ENCODE assay signal across 32 cellular contexts in genomic region chr1:229907884-229908633, GRCh38.
DNase-seq lines count a peak whose midpoint lies in the region; ATAC-seq and TF ChIP-seq lines count a peak whose summit lies in the region.
"Had no signal": no experiment of that assay in that cellular context is flagged by ENCODE, and none has a peak within 500 bp of the region (broad histone marks: within the 10 kb centered on the region; RNA-seq: fewer than 3 reads in every experiment).

No MANE protein-coding gene starts in this region.

- ATAC-seq in left colon (peak; percentile 40), HG03108 (IDR thresholded peaks at IDR 0.05; ENCODE audit: unreplicated experiment) (no peak), mucosa of descending colon (no peak)
- ATAC-seq: activated CD4-positive, CD25-positive, alpha-beta regulatory T cell treated with anti-CD3 and anti-CD28 coated beads, Interleukin-2, amount 50 U/mL, for 24 hours; activated naive CD8-positive, alpha-beta T cell treated with anti-CD3 and anti-CD28 coated beads, Interleukin-2, amount 50 U/mL, for 24 hours; left cardiac atrium; right cardiac atrium; stimulated activated naive CD8-positive, alpha-beta T cell treated with anti-CD3 and anti-CD28 coated beads, Interleukin-15, Interleukin-2, amounts not matched to agents 100 U/mL and 50 U/mL, for 24 hours; upper lobe of right lung had no signal

- no peak for TF ChIP-seq CTCF in mucosa of descending colon (IDR thresholded peaks at IDR 0.05)

- peak; percentile 26 to 66 (median 60) for DNase-seq in NCI-H1417 (lab: John Stamatoyannopoulos, UW)
- DNase-seq in NCI-H1417 treated with DMSO at 0.1 percent for 48 hours (lab: John Stamatoyannopoulos, UW), result no peak
- peak; percentile 79 for DNase-seq in DMS153 treated with DMSO at 0.1 percent for 48 hours (lab: John Stamatoyannopoulos, UW; ENCODE audit: unreplicated experiment)
- peak; percentile 70 for DNase-seq in NCI-H345 (lab: John Stamatoyannopoulos, UW)
- DNase-seq in left colon, result no peak
- DNase-seq in mucosa of descending colon, result no peak
- no peak for DNase-seq in mesenteric fat pad (ENCODE audit: low spot score)
- DNase-seq: 8988T; activated CD4-positive, alpha-beta memory T cell treated with anti-CD3 and anti-CD28 coated beads, Interleukin-2, amount 10 ng/mL, durations not matched to agents 7 days and 5 days; activated CD8-positive, alpha-beta memory T cell treated with anti-CD3 and anti-CD28 coated beads, Interleukin-2, amount 50 U/mL, for 4 hours; activated naive CD4-positive, alpha-beta T cell; activated naive CD8-positive, alpha-beta T cell treated with anti-CD3 and anti-CD28 coated beads, Interleukin-2, amount 50 U/mL, for 24 hours; Caco-2; caudate nucleus; effector memory CD4-positive, alpha-beta T cell; GOT3; immature natural killer cell; KBM-7; left cardiac atrium; NCI-H1105 treated with DMSO at 0.1 percent for 48 hours; NCI-H226; PC-9; posterior cingulate gyrus; right cardiac atrium; stimulated activated CD4-positive, alpha-beta T cell treated with anti-CD3 and anti-CD28 coated beads, Interleukin-2, amount 100 ng/mL, for 24 hours; stimulated activated naive CD8-positive, alpha-beta T cell treated with anti-CD3 and anti-CD28 coated beads, Interleukin-15, Interleukin-2, amounts not matched to agents 100 U/mL and 50 U/mL, for 24 hours; T-helper 1 cell; upper lobe of right lung had no signal

- no peak overlapping the region for H3K4me3 ChIP-seq in mucosa of descending colon
- H3K4me3 ChIP-seq: coronary artery, PC-9, SK-N-MC, upper lobe of right lung had no signal

- intact Hi-C loops in left colon (cut with DNase I, micrococcal nuclease) (no loop called here), mucosa of descending colon (cut with DNase I, micrococcal nuclease) (no loop called here)

- no peaks in the 10 kb centered on the region for H3K9me3 ChIP-seq in mucosa of descending colon
- H3K9me3 ChIP-seq: upper lobe of right lung had no signal

- H3K4me1 ChIP-seq in mucosa of descending colon (ENCODE audit: low read depth), result no peaks in the 10 kb centered on the region
- H3K4me1 ChIP-seq: Caco-2, upper lobe of right lung had no signal

- H3K36me3 ChIP-seq in mucosa of descending colon (ENCODE audit: low read depth), result no peaks in the 10 kb centered on the region
- H3K36me3 ChIP-seq: upper lobe of right lung had no signal

Comparison
In these comparisons a context has a peak if more than half of its experiments do, and no peak if none do; other contexts are left out.
1. DNase-seq: peak in NCI-H1417 (3 of 3), DMS153 treated with DMSO at 0.1 percent for 48 hours (single experiment) and NCI-H345 (single experiment); none in NCI-H1417 treated with DMSO at 0.1 percent for 48 hours (single experiment), left colon (0 of 2), mucosa of descending colon (0 of 3) and mesenteric fat pad (single experiment).